In genomic region chr19:1313695-1314613, GRCh38 we compare ENCODE assay signal across 23 cellular contexts. TPM values are rescaled to one million over a fixed set of nuclear protein-coding genes. Genes with fewer than 3 reads are reported as not detected.
A peak's percentile ranks its signal among the peaks of the same experiment; 100 is the strongest.
DNase-seq lines count a peak whose midpoint lies in the region; ATAC-seq and FAIRE-seq lines count a peak whose summit lies in the region.
"Had no signal": no experiment of that assay in that cellular context is flagged by ENCODE, and none has a peak within 500 bp of the region (broad histone marks: within the 10 kb centered on the region; RNA-seq: fewer than 3 reads in every experiment).

No MANE protein-coding gene starts in this region.

- no peak overlapping the region for H3K4me3 ChIP-seq in SJCRH30
- H3K4me3 ChIP-seq: cardiac muscle cell, prostate gland had no signal

- H3K9me3 ChIP-seq in SJCRH30 (replicated peaks) = no peaks in the 10 kb centered on the region
- H3K9me3 ChIP-seq: prostate gland had no signal

- peak overlapping the region; percentile 76 for H3K27ac ChIP-seq in SJCRH30
- H3K27ac ChIP-seq: 22Rv1, cardiac muscle cell, prostate gland had no signal

- H3K4me1 ChIP-seq in SJCRH30 = peaks cover 33% of the 10 kb centered on the region

- FAIRE-seq in urothelium cell line (lab: Jason Lieb, UNC) = no peak
- FAIRE-seq: H1 had no signal

- peaks cover 33% of the 10 kb centered on the region for H3K27me3 ChIP-seq in SJCRH30

- H3K36me3 ChIP-seq in SJCRH30 = no peaks in the 10 kb centered on the region
- H3K36me3 ChIP-seq: cardiac muscle cell, prostate gland had no signal

- DNase-seq in DMS53 (lab: John Stamatoyannopoulos, UW) (peak; percentile 65), DMS53 treated with DMSO at 0.1 percent for 48 hours (lab: John Stamatoyannopoulos, UW; ENCODE audit: unreplicated experiment) (no peak), SJCRH30 (no peak), glomerular visceral epithelial cell (ENCODE audit: extremely low spot score) (peak; percentile 77), urothelium cell line (ENCODE audit: low spot score) (peak; percentile 75), NCI-H1417 treated with DMSO at 0.1 percent for 48 hours (lab: John Stamatoyannopoulos, UW) (no peak), NCI-H146 (lab: John Stamatoyannopoulos, UW) (no peak)
- DNase-seq: activated CD4-positive, CD25-positive, alpha-beta regulatory T cell treated with anti-CD3 and anti-CD28 coated beads, Interleukin-2, amount 50 U/mL, for 72 hours; activated CD8-positive, alpha-beta T cell treated with anti-CD3 and anti-CD28 coated beads for 36 hours; activated naive CD4-positive, alpha-beta T cell treated with anti-CD3 and anti-CD28 coated beads for 36 hours; activated T-cell treated with anti-CD3 and anti-CD28 coated beads, Interleukin-2, amount 50 U/mL, for 4 hours; DND-41; head of caudate nucleus; NCI-H1105 treated with DMSO at 0.1 percent for 48 hours; NCI-H510A; Right ventricle myocardium superior had no signal

- no peak for ATAC-seq in GM18909 (IDR thresholded peaks at IDR 0.05; ENCODE audit: poor library complexity, unreplicated experiment)
- ATAC-seq: activated CD8-positive, alpha-beta T cell treated with anti-CD3 and anti-CD28 coated beads for 36 hours; activated T-cell treated with anti-CD3 and anti-CD28 coated beads, Interleukin-2, amount 50 U/mL, for 4 hours; left lobe of liver had no signal

RNA-seq across cellular contexts. Expression of gene EFNA2, which starts 28.3 kb away (rescaled TPM):
- total RNA-seq in SJCRH30 (2014; rRNA removed; shearing (Covaris generic)) = 1.0 and 2.8 TPM in 2 replicates
- total RNA-seq: activated CD8-positive, alpha-beta T cell treated with anti-CD3 and anti-CD28 coated beads for 36 hours; activated naive CD4-positive, alpha-beta T cell treated with anti-CD3 and anti-CD28 coated beads for 36 hours; activated T-cell treated with anti-CD3 and anti-CD28 coated beads, Interleukin-2, amount 50 U/mL, for 4 hours; mononuclear cell; prostate gland; Right ventricle myocardium superior had no signal

RNA-seq across cellular contexts. Expression of gene FAM174C, which starts 38.6 kb away (rescaled TPM):
- total RNA-seq in SJCRH30 (2014; rRNA removed; shearing (Covaris generic)) = 22.3 and 25.1 TPM in 2 replicates

RNA-seq across cellular contexts. Expression of gene CIRBP, which starts 44.8 kb away (rescaled TPM):
- total RNA-seq in SJCRH30 (2014; rRNA removed; shearing (Covaris generic)) = 159 and 181 TPM in 2 replicates

Comparison
In these comparisons a context has a peak if more than half of its experiments do, and no peak if none do; other contexts are left out.
1. DNase-seq: peak in DMS53 (single experiment), glomerular visceral epithelial cell (single experiment) and urothelium cell line (single experiment); none in DMS53 treated with DMSO at 0.1 percent for 48 hours (single experiment), SJCRH30 (0 of 2), NCI-H1417 treated with DMSO at 0.1 percent for 48 hours (single experiment) and NCI-H146 (single experiment).